9 cellular contexts compared by ENCODE assay signal in the genomic region with DNA sequence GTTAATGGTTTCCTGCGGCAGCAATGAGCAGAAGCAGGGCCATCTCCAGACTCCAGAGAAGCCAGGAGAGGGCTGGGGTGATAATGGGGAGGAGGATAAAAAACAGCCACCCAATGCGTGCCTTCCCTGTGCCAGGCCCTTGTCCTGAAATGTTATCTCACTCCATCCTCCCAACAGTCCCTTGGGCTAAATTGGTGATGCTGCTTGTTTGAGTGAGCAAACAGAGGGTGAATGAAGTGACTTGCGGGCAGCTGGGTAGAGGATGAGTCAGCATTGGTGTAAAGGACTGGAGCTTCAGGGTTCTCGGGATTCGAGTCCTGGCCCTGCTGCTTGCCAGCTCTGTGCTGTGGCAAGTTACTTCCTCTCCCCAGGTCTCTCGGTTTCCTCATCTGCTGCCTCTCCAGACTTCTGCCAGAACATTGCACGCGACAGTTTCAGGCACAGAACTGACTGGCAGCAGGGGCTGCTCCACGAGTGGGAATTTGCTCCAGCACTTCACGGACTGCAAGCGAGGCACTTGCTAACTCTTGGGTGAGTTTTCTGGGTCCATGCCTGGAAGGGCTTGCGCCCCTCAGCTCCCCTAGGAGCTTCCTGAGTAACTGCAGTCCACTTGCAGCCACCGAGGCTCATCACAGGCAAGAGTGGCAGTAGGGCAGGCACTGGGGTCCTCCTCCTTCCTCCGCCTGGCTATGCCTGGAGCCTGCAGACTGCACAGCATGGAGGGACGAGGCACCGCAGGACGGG. TPM values are rescaled to one million over a fixed set of nuclear protein-coding genes. Genes with fewer than 3 reads are reported as not detected.
DNase-seq lines count a peak whose midpoint lies in the region; ATAC-seq and TF ChIP-seq lines count a peak whose summit lies in the region.
"Had no signal": no experiment of that assay in that cellular context is flagged by ENCODE, and none has a peak within 500 bp of the region (broad histone marks: within the 10 kb centered on the region; RNA-seq: fewer than 3 reads in every experiment).

A gene with protein sequence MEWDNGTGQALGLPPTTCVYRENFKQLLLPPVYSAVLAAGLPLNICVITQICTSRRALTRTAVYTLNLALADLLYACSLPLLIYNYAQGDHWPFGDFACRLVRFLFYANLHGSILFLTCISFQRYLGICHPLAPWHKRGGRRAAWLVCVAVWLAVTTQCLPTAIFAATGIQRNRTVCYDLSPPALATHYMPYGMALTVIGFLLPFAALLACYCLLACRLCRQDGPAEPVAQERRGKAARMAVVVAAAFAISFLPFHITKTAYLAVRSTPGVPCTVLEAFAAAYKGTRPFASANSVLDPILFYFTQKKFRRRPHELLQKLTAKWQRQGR (plus strand): TSS at position 403 of the 744 bp plus-strand sequence. CDS start 24,181 bp downstream, outside the sequence.

- H3K4me1 ChIP-seq in HUES6 (ENCODE audit: control insufficient read depth, insufficient read depth, low read length) (peaks cover 38% of the 10 kb centered on the region; the same call in 1 of the 2 replicates), transverse colon (peaks cover 0 to 10% (median 1%) of the 10 kb centered on the region in 4 donors)
- no peaks in the 10 kb centered on the region for H3K4me1 ChIP-seq in CD4-positive, alpha-beta memory T cell (ENCODE audit: insufficient read depth, low read length)

- H3K9me3 ChIP-seq in HUES6 (ENCODE audit: control insufficient read depth, insufficient read depth, low read depth, low read length) (no peaks in the 10 kb centered on the region), transverse colon (no peaks in the 10 kb centered on the region)
- no peaks in the 10 kb centered on the region for H3K9me3 ChIP-seq in CD4-positive, alpha-beta memory T cell (ENCODE audit: control insufficient read depth in 1 of 2, low read length in 2 of 2)

- no peak within 1 kb of the TSS for H3K27ac ChIP-seq in HUES6 (ENCODE audit: low read depth, low read length)
- peak within 1 kb of the TSS; percentile 5 to 55 (median 28) for H3K27ac ChIP-seq in transverse colon
- no peak within 1 kb of the TSS for H3K27ac ChIP-seq in CD4-positive, alpha-beta memory T cell (ENCODE audit: low read depth, low read length)

- H3K27me3 ChIP-seq in HUES6 (ENCODE audit: control insufficient read depth, insufficient read depth, low read length) = peaks cover 2% of the 10 kb centered on the region; the same call in 1 of the 2 replicates
- H3K27me3 ChIP-seq in transverse colon = no peaks in the 10 kb centered on the region
- no peaks in the 10 kb centered on the region for H3K27me3 ChIP-seq in CD4-positive, alpha-beta memory T cell (ENCODE audit: insufficient read depth, low read length)

- WGBS in transverse colon (ENCODE audit: low coverage in 1 of 2), 2 donors = 82% methylated on average over 17 of the region's 17 CpGs; no CpG with 5 or more reads in 1 of the 2 donors

- TF ChIP-seq POLR2A in transverse colon (IDR thresholded peaks at IDR 0.05) = peak; percentile 31

- no peak within 1 kb of the TSS for H3K4me3 Mint-ChIP-seq in CD4-positive, alpha-beta memory T cell
- H3K4me3 Mint-ChIP-seq: natural killer cell had no signal

- H3K9me3 Mint-ChIP-seq in CD4-positive, alpha-beta memory T cell = no peaks in the 10 kb centered on the region
- H3K9me3 Mint-ChIP-seq: natural killer cell had no signal

- in situ Hi-C loops in transverse colon (cut with MboI; ENCODE audit: low pct_ligation_motif_present in 1 of 4, low pct_unique_long_range_greater_than_20kb in 1 of 4, low sequenced_read_pairs in 3 of 4) = no loop called here

- POLR2A ChIA-PET in CD4-positive, alpha-beta memory T cell (lab: Charles Lee; ENCODE audit: partially characterized antibody) = no interaction called here

- no peak for TF ChIP-seq EP300 in transverse colon (IDR thresholded peaks at IDR 0.05; ENCODE audit: low read depth)

- CTCF ChIA-PET in CD4-positive, alpha-beta memory T cell (lab: Charles Lee; ENCODE audit: partially characterized antibody) = no interaction called here

- intact Hi-C loops in left ventricle myocardium superior (cut with micrococcal nuclease) = no loop called here
- intact Hi-C loops in transverse colon (cut with DNase I; ENCODE audit: low total_unique reads) = no loop called here
- intact Hi-C loops in CD4-positive, alpha-beta memory T cell (cut with micrococcal nuclease) = no loop called here

- no peak within 1 kb of the TSS for H3K27ac Mint-ChIP-seq in CD4-positive, alpha-beta memory T cell
- H3K27ac Mint-ChIP-seq: natural killer cell had no signal

- H3K36me3 ChIP-seq in HUES6 (ENCODE audit: control insufficient read depth, insufficient read depth, low read length) (no peaks in the 10 kb centered on the region), transverse colon (no peaks in the 10 kb centered on the region)
- H3K36me3 ChIP-seq in CD4-positive, alpha-beta memory T cell (ENCODE audit: insufficient read depth, low read length) = no peaks in the 10 kb centered on the region

- peak; percentile 54 for DNase-seq in AG10803 (ENCODE audit: low read depth)
- DNase-seq in left ventricle myocardium superior = no peak
- DNase-seq in transverse colon = peak; percentile 50
- DNase-seq in NAMALWA (ENCODE audit: low spot score) = no peak
- no peak for DNase-seq in CD4-positive, alpha-beta memory T cell
- DNase-seq: natural killer cell had no signal

- H3K4me3 ChIP-seq in AG10803 (ENCODE audit: low read length) (no peak within 1 kb of the TSS), HUES6 (ENCODE audit: low read depth, low read length) (no peak within 1 kb of the TSS), transverse colon (no peak within 1 kb of the TSS)
- H3K4me3 ChIP-seq in CD4-positive, alpha-beta memory T cell (ENCODE audit: low read length in 2 of 2) = no peak within 1 kb of the TSS

- H3K9ac ChIP-seq in HUES6 (ENCODE audit: low read length) = peak within 1 kb of the TSS; percentile 21

- no peaks in the 10 kb centered on the region for H3K36me3 Mint-ChIP-seq in CD4-positive, alpha-beta memory T cell
- H3K36me3 Mint-ChIP-seq: natural killer cell had no signal

- no peak for TF ChIP-seq CTCF in AG10803 (conservative IDR thresholded peaks at IDR 0.05; ENCODE audit: low read length)
- no peak for TF ChIP-seq CTCF in transverse colon (IDR thresholded peaks at IDR 0.05)

- peaks cover 2 to 7% of the 10 kb centered on the region in 2 donors for H3K27me3 Mint-ChIP-seq in CD4-positive, alpha-beta memory T cell

- H3K4me1 Mint-ChIP-seq in CD4-positive, alpha-beta memory T cell = no peaks in the 10 kb centered on the region
- H3K4me1 Mint-ChIP-seq: natural killer cell had no signal

- ATAC-seq in SK-N-SH treated with all-trans-retinoic acid at 6 μM for 48 hours (peak; percentile 63), left ventricle myocardium superior (peak; percentile 66), GM21576 (IDR thresholded peaks at IDR 0.05; ENCODE audit: unreplicated experiment) (no peak)

TF ChIP-seq in SK-N-SH treated with all-trans-retinoic acid at 6 μM for 48 hours, 23 proteins besides CTCF, POLR2A, EP300 and RAD21 (continues in another document):
- no peak for TF ChIP-seq SNAI2 (CRISPR knock-in tag; IDR thresholded peaks at IDR 0.05)
- TF ChIP-seq ZNF70 (CRISPR knock-in tag; IDR thresholded peaks at IDR 0.05) = no peak
- TF ChIP-seq ISL1 (CRISPR knock-in tag; IDR thresholded peaks at IDR 0.05) = no peak
- TF ChIP-seq, protein P1, sequence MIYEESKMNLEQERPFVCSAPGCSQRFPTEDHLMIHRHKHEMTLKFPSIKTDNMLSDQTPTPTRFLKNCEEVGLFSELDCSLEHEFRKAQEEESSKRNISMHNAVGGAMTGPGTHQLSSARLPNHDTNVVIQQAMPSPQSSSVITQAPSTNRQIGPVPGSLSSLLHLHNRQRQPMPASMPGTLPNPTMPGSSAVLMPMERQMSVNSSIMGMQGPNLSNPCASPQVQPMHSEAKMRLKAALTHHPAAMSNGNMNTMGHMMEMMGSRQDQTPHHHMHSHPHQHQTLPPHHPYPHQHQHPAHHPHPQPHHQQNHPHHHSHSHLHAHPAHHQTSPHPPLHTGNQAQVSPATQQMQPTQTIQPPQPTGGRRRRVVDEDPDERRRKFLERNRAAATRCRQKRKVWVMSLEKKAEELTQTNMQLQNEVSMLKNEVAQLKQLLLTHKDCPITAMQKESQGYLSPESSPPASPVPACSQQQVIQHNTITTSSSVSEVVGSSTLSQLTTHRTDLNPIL (CRISPR knock-in tag; IDR thresholded peaks at IDR 0.05; ENCODE audit: low read depth) = no peak
- 0 out of 2 replicates have a peak, but pooled peaks have one; percentile 44 for TF ChIP-seq ZNF565 (CRISPR knock-in tag; conservative IDR thresholded peaks at IDR 0.05; ENCODE audit: low read depth)
- 0 out of 2 replicates have a peak, but pooled peaks have one; percentile 29 for TF ChIP-seq CSDC2 (CRISPR knock-in tag; IDR thresholded peaks at IDR 0.05)
- no peak for TF ChIP-seq ESRRG (CRISPR knock-in tag; IDR thresholded peaks at IDR 0.05)
- TF ChIP-seq, protein P2, sequence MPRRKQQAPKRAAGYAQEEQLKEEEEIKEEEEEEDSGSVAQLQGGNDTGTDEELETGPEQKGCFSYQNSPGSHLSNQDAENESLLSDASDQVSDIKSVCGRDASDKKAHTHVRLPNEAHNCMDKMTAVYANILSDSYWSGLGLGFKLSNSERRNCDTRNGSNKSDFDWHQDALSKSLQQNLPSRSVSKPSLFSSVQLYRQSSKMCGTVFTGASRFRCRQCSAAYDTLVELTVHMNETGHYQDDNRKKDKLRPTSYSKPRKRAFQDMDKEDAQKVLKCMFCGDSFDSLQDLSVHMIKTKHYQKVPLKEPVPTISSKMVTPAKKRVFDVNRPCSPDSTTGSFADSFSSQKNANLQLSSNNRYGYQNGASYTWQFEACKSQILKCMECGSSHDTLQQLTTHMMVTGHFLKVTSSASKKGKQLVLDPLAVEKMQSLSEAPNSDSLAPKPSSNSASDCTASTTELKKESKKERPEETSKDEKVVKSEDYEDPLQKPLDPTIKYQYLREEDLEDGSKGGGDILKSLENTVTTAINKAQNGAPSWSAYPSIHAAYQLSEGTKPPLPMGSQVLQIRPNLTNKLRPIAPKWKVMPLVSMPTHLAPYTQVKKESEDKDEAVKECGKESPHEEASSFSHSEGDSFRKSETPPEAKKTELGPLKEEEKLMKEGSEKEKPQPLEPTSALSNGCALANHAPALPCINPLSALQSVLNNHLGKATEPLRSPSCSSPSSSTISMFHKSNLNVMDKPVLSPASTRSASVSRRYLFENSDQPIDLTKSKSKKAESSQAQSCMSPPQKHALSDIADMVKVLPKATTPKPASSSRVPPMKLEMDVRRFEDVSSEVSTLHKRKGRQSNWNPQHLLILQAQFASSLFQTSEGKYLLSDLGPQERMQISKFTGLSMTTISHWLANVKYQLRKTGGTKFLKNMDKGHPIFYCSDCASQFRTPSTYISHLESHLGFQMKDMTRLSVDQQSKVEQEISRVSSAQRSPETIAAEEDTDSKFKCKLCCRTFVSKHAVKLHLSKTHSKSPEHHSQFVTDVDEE (CRISPR knock-in tag; IDR thresholded peaks at IDR 0.05) = peak; percentile 57; the same call in 1 of the 2 replicates
- peak; percentile 87; the same call in 1 of the 2 replicates for TF ChIP-seq BACH2 (CRISPR knock-in tag; IDR thresholded peaks at IDR 0.05; ENCODE audit: borderline replicate concordance)
- TF ChIP-seq TOX (CRISPR knock-in tag; IDR thresholded peaks at IDR 0.05; ENCODE audit: borderline replicate concordance) = no peak
- TF ChIP-seq GLIS3 (CRISPR knock-in tag; IDR thresholded peaks at IDR 0.05) = no peak

RNA-seq across cellular contexts. Expression of the gene that starts here (rescaled TPM):
- 1.5 TPM for total RNA-seq in left ventricle myocardium superior
- 1 to 10 TPM in 3 of 4 donors, not detected in 1; 1.1 to 1.6 (median 1.4) TPM for total RNA-seq in transverse colon
- under 1 TPM; 0.61 to 0.87 TPM for total RNA-seq in CD4-positive, alpha-beta memory T cell
- polyA plus RNA-seq in CD4-positive, alpha-beta memory T cell = not detected

Comparison
In these comparisons a context has a peak if more than half of its experiments do, and no peak if none do; other contexts are left out.
1. DNase-seq: peak in AG10803 (single experiment) and transverse colon (single experiment); none in left ventricle myocardium superior (single experiment), NAMALWA (single experiment) and CD4-positive, alpha-beta memory T cell (0 of 5).
2. H3K27ac ChIP-seq: peak in transverse colon (4 of 4); none in HUES6 (single experiment) and CD4-positive, alpha-beta memory T cell (single experiment).